ENCODE assay signal across 8 cellular contexts in the genomic region with DNA sequence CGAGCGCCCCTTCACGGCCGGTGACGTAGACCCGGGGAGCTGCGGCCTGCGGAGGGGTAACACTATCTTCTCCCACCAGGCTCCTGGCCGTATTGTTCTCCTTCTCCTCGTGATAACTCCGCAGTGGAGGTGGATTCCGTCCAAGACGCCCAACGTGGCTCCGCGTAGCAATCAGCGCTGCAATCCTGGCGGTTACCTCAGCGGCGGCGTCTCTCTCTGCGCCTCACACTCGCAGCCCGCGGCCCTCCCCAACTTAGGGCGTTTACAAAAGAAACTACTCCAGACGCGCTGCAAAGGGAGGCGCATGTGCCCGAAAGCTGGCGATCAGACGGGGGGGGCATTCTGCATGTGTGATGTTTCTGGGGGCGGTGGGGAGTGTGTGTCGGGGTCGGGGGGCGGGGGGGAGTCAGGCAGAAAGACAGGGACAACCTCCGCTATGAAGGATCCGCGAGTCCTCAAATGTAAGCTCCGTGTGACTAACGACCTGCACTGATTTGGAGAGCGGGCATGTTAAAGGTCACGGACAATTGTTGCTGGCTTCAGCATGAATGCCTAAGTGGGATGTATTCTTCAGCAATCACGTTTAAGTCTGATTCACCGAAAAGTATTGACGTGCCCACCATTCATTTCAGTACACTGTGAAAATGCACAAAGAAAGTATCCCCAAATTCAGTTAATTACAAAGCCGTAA. TPM values are rescaled to one million over a fixed set of nuclear protein-coding genes. Genes with fewer than 3 reads are reported as not detected.
DNase-seq lines count a peak whose midpoint lies in the region; ATAC-seq and TF ChIP-seq lines count a peak whose summit lies in the region.

No MANE protein-coding gene starts in this region.

- TF ChIP-seq CTCF in neural crest cell (conservative IDR thresholded peaks at IDR 0.05): no peak

- CTCF ChIA-PET in activated CD8-positive, alpha-beta T cell treated with anti-CD3 and anti-CD28 coated beads, Interleukin-2, amount 10 ng/mL, durations not matched to agents 7 days and 5 days (lab: Charles Lee): no interaction called here

- POLR2A ChIA-PET in activated CD8-positive, alpha-beta T cell treated with anti-CD3 and anti-CD28 coated beads, Interleukin-2, amount 10 ng/mL, durations not matched to agents 7 days and 5 days (lab: Charles Lee): no interaction called here

- peaks cover 46% of the 10 kb centered on the region for H3K27me3 Mint-ChIP-seq in activated CD8-positive, alpha-beta T cell treated with anti-CD3 and anti-CD28 coated beads, Interleukin-2, amount 10 ng/mL, durations not matched to agents 7 days and 5 days (ENCODE audit: low read depth)
- H3K27me3 Mint-ChIP-seq in neural crest cell (ENCODE audit: low read depth): peaks cover 6% of the 10 kb centered on the region

- H3K4me1 Mint-ChIP-seq in activated CD8-positive, alpha-beta T cell treated with anti-CD3 and anti-CD28 coated beads, Interleukin-2, amount 10 ng/mL, durations not matched to agents 7 days and 5 days (ENCODE audit: low read depth): peaks cover 29% of the 10 kb centered on the region
- H3K4me1 Mint-ChIP-seq in neural crest cell: peaks cover 50% of the 10 kb centered on the region

- no peak for ATAC-seq in activated CD8-positive, alpha-beta T cell treated with anti-CD3 and anti-CD28 coated beads, Interleukin-2, amount 10 ng/mL, durations not matched to agents 7 days and 5 days

- peak overlapping the region; percentile 43 for H3K27ac Mint-ChIP-seq in activated CD8-positive, alpha-beta T cell treated with anti-CD3 and anti-CD28 coated beads, Interleukin-2, amount 10 ng/mL, durations not matched to agents 7 days and 5 days
- H3K27ac Mint-ChIP-seq in neural crest cell (ENCODE audit: unreplicated experiment): peak overlapping the region; percentile 100

- no peaks in the 10 kb centered on the region for H3K9me3 Mint-ChIP-seq in activated CD8-positive, alpha-beta T cell treated with anti-CD3 and anti-CD28 coated beads, Interleukin-2, amount 10 ng/mL, durations not matched to agents 7 days and 5 days (ENCODE audit: insufficient read depth)
- no peaks in the 10 kb centered on the region for H3K9me3 Mint-ChIP-seq in neural crest cell

- H3K4me3 Mint-ChIP-seq in activated CD8-positive, alpha-beta T cell treated with anti-CD3 and anti-CD28 coated beads, Interleukin-2, amount 10 ng/mL, durations not matched to agents 7 days and 5 days: peak overlapping the region; percentile 60
- peak overlapping the region; percentile 98 for H3K4me3 Mint-ChIP-seq in neural crest cell

- H3K36me3 Mint-ChIP-seq in activated CD8-positive, alpha-beta T cell treated with anti-CD3 and anti-CD28 coated beads, Interleukin-2, amount 10 ng/mL, durations not matched to agents 7 days and 5 days (ENCODE audit: low read depth): peaks cover 2% of the 10 kb centered on the region
- no peaks in the 10 kb centered on the region for H3K36me3 Mint-ChIP-seq in neural crest cell (ENCODE audit: low read depth)

- DNase-seq in Daoy (ENCODE audit: low read depth) (peak; percentile 35), NCI-H2081 (lab: John Stamatoyannopoulos, UW) (peak; percentile 62 to 78), fibroblast of peridontal ligament (ENCODE audit: extremely low read depth) (peak; percentile 67), neural crest cell (ENCODE audit: low read depth, low spot score) (peak; percentile 59), NCI-H446 treated with DMSO at 0.1 percent for 48 hours (lab: John Stamatoyannopoulos, UW) (no peak), HPDE6-E6E7 (ENCODE audit: extremely low spot score) (no peak), UCSD-AML1 (lab: John Stamatoyannopoulos, UW; ENCODE audit: unreplicated experiment) (no peak)
- peak; percentile 33 for DNase-seq in activated CD8-positive, alpha-beta T cell treated with anti-CD3 and anti-CD28 coated beads, Interleukin-2, amount 10 ng/mL, durations not matched to agents 7 days and 5 days

RNA-seq across cellular contexts. Expression of a gene that starts 1.3 kb away (rescaled TPM):
- total RNA-seq in Daoy (2014; rRNA removed; shearing (Covaris generic)): 4.9 and 6.3 TPM in 2 replicates
- total RNA-seq in activated CD8-positive, alpha-beta T cell treated with anti-CD3 and anti-CD28 coated beads, Interleukin-2, amount 10 ng/mL, durations not matched to agents 7 days and 5 days: 1 to 10 TPM; 2.5 to 3.3 TPM
- total RNA-seq in neural crest cell: 90.7 and 91.2 TPM in 2 replicates

Comparison
In these comparisons a context has a peak if more than half of its experiments do, and no peak if none do; other contexts are left out.
1. DNase-seq: peak in Daoy (single experiment), NCI-H2081 (2 of 2), activated CD8-positive, alpha-beta T cell treated with anti-CD3 and anti-CD28 coated beads, Interleukin-2, amount 10 ng/mL, durations not matched to agents 7 days and 5 days (single experiment), fibroblast of peridontal ligament (single experiment) and neural crest cell (single experiment); none in NCI-H446 treated with DMSO at 0.1 percent for 48 hours (single experiment), HPDE6-E6E7 (single experiment) and UCSD-AML1 (single experiment).
2. RNA of a gene that starts 1.3 kb away (total RNA-seq): 90.7 to 91.2 TPM in neural crest cell; 4.9 to 6.3 TPM in Daoy and 2.5 to 3.3 TPM in activated CD8-positive, alpha-beta T cell treated with anti-CD3 and anti-CD28 coated beads, Interleukin-2, amount 10 ng/mL, durations not matched to agents 7 days and 5 days; every median in the first group is over 10 times any median in the second.